Comparison of ENCODE assay signal across 32 cellular contexts in the genomic region with DNA sequence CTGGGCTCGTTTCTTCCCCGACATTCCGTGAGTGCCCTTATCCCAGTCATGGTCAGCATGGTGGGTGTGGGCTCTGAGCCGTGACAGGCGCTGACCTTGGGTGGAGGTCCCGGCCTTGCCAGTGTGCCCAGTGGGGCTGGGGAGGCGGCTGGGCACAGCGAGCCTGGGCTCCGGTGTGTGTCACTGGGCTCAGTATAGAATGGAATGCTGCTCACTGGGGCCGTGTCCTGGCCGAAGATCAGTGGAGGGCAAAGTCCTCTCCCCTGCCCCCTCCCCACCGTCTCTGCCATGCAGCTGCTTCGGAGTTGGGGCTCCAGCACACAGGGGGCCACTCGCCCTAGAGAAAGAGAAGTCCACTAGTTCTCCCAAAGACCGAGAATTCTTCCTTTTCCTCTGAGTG.
DNase-seq lines count a peak whose midpoint lies in the region; ATAC-seq, FAIRE-seq and TF ChIP-seq lines count a peak whose summit lies in the region.
"Had no signal": no experiment of that assay in that cellular context is flagged by ENCODE, and none has a peak within 500 bp of the region (broad histone marks: within the 10 kb centered on the region; RNA-seq: fewer than 3 reads in every experiment).

No MANE protein-coding gene starts in this region.

- no peaks in the 10 kb centered on the region for H3K27me3 ChIP-seq in NT2/D1 (ENCODE audit: insufficient read depth, insufficient read length)
- no peaks in the 10 kb centered on the region for H3K27me3 ChIP-seq in heart left ventricle
- no peaks in the 10 kb centered on the region for H3K27me3 ChIP-seq in HepG2 (ENCODE audit: control insufficient read depth in 1 of 2, insufficient read depth in 2 of 2, low read length in 2 of 2)
- no peaks in the 10 kb centered on the region for H3K27me3 ChIP-seq in skeletal muscle tissue (ENCODE audit: control insufficient read depth in 3 of 3, insufficient read depth in 3 of 3, low read length in 3 of 3)
- H3K27me3 ChIP-seq: BLaER1, neural progenitor cell, sigmoid colon, transverse colon had no signal

- H3K4me1 ChIP-seq in NT2/D1 (ENCODE audit: insufficient read depth, insufficient read length) (peaks cover 22% of the 10 kb centered on the region), heart left ventricle (peaks cover under 1 to 98% (median 73%) of the 10 kb centered on the region in 12 donors), HepG2 (ENCODE audit: insufficient read depth, low read length) (peaks cover 25% of the 10 kb centered on the region), skeletal muscle tissue (ENCODE audit: control insufficient read depth in 3 of 3, insufficient read depth in 3 of 3, low read length in 3 of 3) (peaks cover 26 to 73% (median 46%) of the 10 kb centered on the region in 3 donors)
- H3K4me1 ChIP-seq: transverse colon had no signal

- TF ChIP-seq EP300 in HepG2 (IDR thresholded peaks at IDR 0.05; ENCODE audit: low read depth in 2 of 2, low read length in 2 of 2) (no peak), HepG2 (CRISPR knock-in tag; IDR thresholded peaks at IDR 0.05; ENCODE audit: borderline replicate concordance) (no peak)

- WGBS in heart left ventricle, 4 donors = 49 to 68% (median 59%) methylated on average over 11 to 15 of the region's 15 CpGs
- 8% methylated on average over 3 of the region's 15 CpGs for WGBS in HepG2 (ENCODE audit: low lambda C conversion rate)

- 0 out of 2 replicates have a peak, but pooled peaks have one; percentile 24 for TF ChIP-seq RAD21 in HepG2 (CRISPR knock-in tag; IDR thresholded peaks at IDR 0.05)

- H3K9me3 ChIP-seq in NT2/D1 (ENCODE audit: insufficient read depth, low read length) = peaks cover 12% of the 10 kb centered on the region; the same call in 1 of the 2 replicates
- H3K9me3 ChIP-seq in heart left ventricle = no peaks in the 10 kb centered on the region
- no peaks in the 10 kb centered on the region for H3K9me3 ChIP-seq in HepG2 (ENCODE audit: low read length)
- no peaks in the 10 kb centered on the region for H3K9me3 ChIP-seq in skeletal muscle tissue (ENCODE audit: control insufficient read depth in 3 of 3, low read length in 3 of 3)
- H3K9me3 ChIP-seq: sigmoid colon, transverse colon had no signal

- H3K79me2 ChIP-seq in HepG2 (ENCODE audit: insufficient read depth, low read length) = no peaks in the 10 kb centered on the region

- CTCF ChIA-PET in HepG2 (lab: Yijun Ruan, JAX; ENCODE audit: low intra/inter-chr PET ratio, low total read pairs) = interaction anchor here (1.4 kb wide), 1 partner anchor 106 kb away, joined by 3 read pairs; no protein-coding TSS in a partner anchor

- peak overlapping the region; percentile 15 for H3K9ac ChIP-seq in NT2/D1 (ENCODE audit: insufficient read length, low read depth)
- H3K9ac ChIP-seq in HepG2 (ENCODE audit: insufficient read depth, low read depth, low read length) = no peak overlapping the region
- H3K9ac ChIP-seq in skeletal muscle tissue (ENCODE audit: low read depth in 1 of 3, low read length in 3 of 3) = peak overlapping the region; percentile 5 to 70 (median 60)
- H3K9ac ChIP-seq: BLaER1, neural progenitor cell had no signal

- H2AFZ ChIP-seq in HepG2 (ENCODE audit: low read length) = no peak overlapping the region
- H2AFZ ChIP-seq: neural progenitor cell had no signal

- H3K4me3 ChIP-seq in NT2/D1 (ENCODE audit: insufficient read length, low read depth) (no peak overlapping the region), heart left ventricle (no peak overlapping the region), HepG2 (replicated peaks in 1 of 3; ENCODE audit: insufficient read depth in 1 of 3, low read depth in 2 of 3, low read length in 3 of 3) (peak overlapping the region in 1 of 3 experiments; percentile 14; a peak in 1 of 6 replicates), skeletal muscle tissue (ENCODE audit: low read length in 3 of 3) (peak overlapping the region in 1 of 3 donors; percentile 41), foreskin fibroblast (ENCODE audit: low read depth in 1 of 2, low read length in 2 of 2) (no peak overlapping the region)
- H3K4me3 ChIP-seq: BLaER1, neural progenitor cell, sigmoid colon, transverse colon had no signal

- FAIRE-seq in HepG2 (lab: Jason Lieb, UNC) = peak; percentile 4
- FAIRE-seq: bronchial epithelial cell, colon, GM12892, RCC 7860 had no signal

- intact Hi-C loops in heart left ventricle (cut with DNase I) (loop anchor here in 1 of 10 donors (5.0 kb wide), 1 partner anchor 34 kb away; no protein-coding TSS in a partner anchor), HepG2 (cut with micrococcal nuclease; ENCODE audit: unreplicated experiment) (no loop called here)

- H4K20me1 ChIP-seq in HepG2 (ENCODE audit: insufficient read depth, low read length) = peaks cover 7% of the 10 kb centered on the region; the same call in 1 of the 2 replicates
- H4K20me1 ChIP-seq: BLaER1 had no signal

- peak overlapping the region; percentile 56 for H3K4me2 ChIP-seq in HepG2 (ENCODE audit: low read depth, low read length)
- H3K4me2 ChIP-seq: neural progenitor cell had no signal

- POLR2A ChIA-PET in HepG2 (lab: Yijun Ruan, JAX) = interaction anchor here (1.4 kb wide), 1 partner anchor 14 kb away, joined by 3 read pairs; no protein-coding TSS in a partner anchor

- ATAC-seq in heart left ventricle = peak; percentile 62 to 79 (median 72)
- ATAC-seq in HepG2 = peak; percentile 91

- TF ChIP-seq POLR2A in heart left ventricle (IDR thresholded peaks at IDR 0.05) (no peak), HepG2 (IDR thresholded peaks at IDR 0.05; ENCODE audit: insufficient read depth in 1 of 2, low read depth in 2 of 2, low read length in 2 of 2) (no peak)

- DNase-seq in NT2/D1 (ENCODE audit: low read depth, low spot score) = no peak
- DNase-seq in heart left ventricle = peak; percentile 69 to 86 (median 80)
- peak; percentile 60 for DNase-seq in HepG2 (ENCODE audit: low spot score)
- no peak for DNase-seq in mesenteric fat pad (ENCODE audit: low spot score)
- no peak for DNase-seq in foreskin fibroblast
- no peak for DNase-seq in activated CD4-positive, alpha-beta T cell treated with anti-CD3 and anti-CD28 coated beads for 4 hours
- DNase-seq: activated CD4-positive, alpha-beta T cell treated with anti-CD3 and anti-CD28 coated beads for 48 hours; activated gamma-delta T cell; activated naive CD8-positive, alpha-beta T cell treated with anti-CD3 and anti-CD28 coated beads for 36 hours; anterior cingulate cortex; DMS53; effector CD4-positive, alpha-beta T cell; kidney glomerular epithelial cell; NCI-H1092; NCI-H1694 treated with DMSO at 0.1 percent for 48 hours; NCI-H446 treated with DMSO at 0.1 percent for 48 hours; NCI-H774; posterior cingulate gyrus; sigmoid colon; stimulated activated CD4-positive, alpha-beta T cell treated with anti-CD3 and anti-CD28 coated beads, Interleukin-4, amount 100 ng/mL, for 4 hours; SW 1271; T1000 had no signal

- H3K27ac ChIP-seq in heart left ventricle (peak overlapping the region; percentile 75 to 100 (median 92)), HepG2 (ENCODE audit: extremely low read length, insufficient read depth, low read length) (peak overlapping the region; percentile 31), skeletal muscle tissue (ENCODE audit: low read depth, low read length) (peak overlapping the region; percentile 91)
- H3K27ac ChIP-seq: BLaER1, epithelial cell of prostate, neural progenitor cell, sigmoid colon, transverse colon, VCaP had no signal

- in situ Hi-C loops in HepG2 (cut with HindIII; ENCODE audit: extremely low pct_ligation_motif_present, low pct_unique_long_range_greater_than_20kb) = no loop called here

- TF ChIP-seq CTCF in heart left ventricle (IDR thresholded peaks at IDR 0.05) (no peak), HepG2 (CRISPR knock-in tag; IDR thresholded peaks at IDR 0.05) (no peak), foreskin fibroblast (IDR thresholded peaks at IDR 0.05; ENCODE audit: low read depth, low read length) (no peak)

- BruUV-seq in HepG2 (replicated peaks; lab: Mats Ljungman, UMichigan) = no TSS peak

- H3K36me3 ChIP-seq in NT2/D1 (ENCODE audit: insufficient read depth, insufficient read length, low read length) (peaks cover 37% of the 10 kb centered on the region), heart left ventricle (peaks cover 0 to 22% (median 0%) of the 10 kb centered on the region in 9 donors), HepG2 (replicated peaks in 1 of 2; ENCODE audit: control insufficient read depth in 1 of 2, insufficient read depth in 2 of 2, low read length in 2 of 2) (peaks cover 0 to 5% of the 10 kb centered on the region in 2 experiments; a peak in 1 of 5 replicates), skeletal muscle tissue (ENCODE audit: control insufficient read depth in 3 of 3, insufficient read depth in 3 of 3, low read length in 3 of 3) (peaks cover 0 to 3% (median 0%) of the 10 kb centered on the region in 3 donors)
- H3K36me3 ChIP-seq: neural progenitor cell, sigmoid colon, transverse colon had no signal

TF ChIP-seq in HepG2, 621 proteins besides CTCF, POLR2A, EP300 and RAD21 (continues in another document):
- TF ChIP-seq HDAC1 (CRISPR knock-in tag; IDR thresholded peaks at IDR 0.05) (peak; percentile 44; the same call in 1 of the 2 replicates), HNRNPL (IDR thresholded peaks at IDR 0.05; ENCODE audit: low read depth, low read length) (peak; percentile 99), DMAP1 (CRISPR knock-in tag; IDR thresholded peaks at IDR 0.05) (peak; percentile 19; the same call in 1 of the 2 replicates), ESRRA (CRISPR knock-in tag; IDR thresholded peaks at IDR 0.05; ENCODE audit: low read depth) (0 out of 2 replicates have a peak, but pooled peaks have one; percentile 46), HNF4A (CRISPR knock-in tag; IDR thresholded peaks at IDR 0.05) (peak; percentile 88), ZSCAN31 (CRISPR knock-in tag; IDR thresholded peaks at IDR 0.05; ENCODE audit: low read depth) (no peak), ZNF121 (CRISPR knock-in tag; IDR thresholded peaks at IDR 0.05) (0 out of 2 replicates have a peak, but pooled peaks have one; percentile 36), ZFYVE20 (CRISPR knock-in tag; IDR thresholded peaks at IDR 0.05; ENCODE audit: borderline replicate concordance, low read depth) (no peak), RCOR2 (CRISPR knock-in tag; IDR thresholded peaks at IDR 0.05) (no peak), ZMYM4 (CRISPR knock-in tag; IDR thresholded peaks at IDR 0.05) (peak; percentile 25; the same call in 1 of the 2 replicates)
- TF ChIP-seq, protein P1, sequence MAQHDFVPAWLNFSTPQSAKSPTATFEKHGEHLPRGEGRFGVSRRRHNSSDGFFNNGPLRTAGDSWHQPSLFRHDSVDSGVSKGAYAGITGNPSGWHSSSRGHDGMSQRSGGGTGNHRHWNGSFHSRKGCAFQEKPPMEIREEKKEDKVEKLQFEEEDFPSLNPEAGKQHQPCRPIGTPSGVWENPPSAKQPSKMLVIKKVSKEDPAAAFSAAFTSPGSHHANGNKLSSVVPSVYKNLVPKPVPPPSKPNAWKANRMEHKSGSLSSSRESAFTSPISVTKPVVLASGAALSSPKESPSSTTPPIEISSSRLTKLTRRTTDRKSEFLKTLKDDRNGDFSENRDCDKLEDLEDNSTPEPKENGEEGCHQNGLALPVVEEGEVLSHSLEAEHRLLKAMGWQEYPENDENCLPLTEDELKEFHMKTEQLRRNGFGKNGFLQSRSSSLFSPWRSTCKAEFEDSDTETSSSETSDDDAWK (CRISPR knock-in tag; IDR thresholded peaks at IDR 0.05) = no peak

Comparison
In these comparisons a context has a peak if more than half of its experiments do, and no peak if none do; other contexts are left out.
1. DNase-seq: peak in heart left ventricle (5 of 5) and HepG2 (single experiment); none in NT2/D1 (single experiment), mesenteric fat pad (single experiment), foreskin fibroblast (0 of 2) and activated CD4-positive, alpha-beta T cell treated with anti-CD3 and anti-CD28 coated beads for 4 hours (0 of 2).
2. H3K27ac ChIP-seq: peak in every context shown above with its lines; median percentile 92 in heart left ventricle; 91 in skeletal muscle tissue; 31 in HepG2.